ENCODE assay signal across 17 cellular contexts in genomic region chr10:98519936-98520335, GRCh38.
DNase-seq lines count a peak whose midpoint lies in the region; ATAC-seq and TF ChIP-seq lines count a peak whose summit lies in the region.
"Had no signal": no experiment of that assay in that cellular context is flagged by ENCODE, and none has a peak within 500 bp of the region (broad histone marks: within the 10 kb centered on the region; RNA-seq: fewer than 3 reads in every experiment).

No MANE protein-coding gene starts in this region.

- H3K27me3 Mint-ChIP-seq in neural crest cell (ENCODE audit: low read depth): no peaks in the 10 kb centered on the region

- TF ChIP-seq POLR2A in esophagus muscularis mucosa (IDR thresholded peaks at IDR 0.05; ENCODE audit: low read depth): no peak

- peak overlapping the region; percentile 35 for H3K27ac Mint-ChIP-seq in neural crest cell (ENCODE audit: unreplicated experiment)
- H3K27ac Mint-ChIP-seq: CD8-positive, alpha-beta T cell; GM23338; H9 had no signal

- H3K79me1 ChIP-seq in neuronal stem cell (ENCODE audit: low read depth, low read length): no peaks in the 10 kb centered on the region

- no peak for TF ChIP-seq EP300 in esophagus muscularis mucosa (IDR thresholded peaks at IDR 0.05)

- ATAC-seq in mucosa of descending colon: no peak
- ATAC-seq: A549; CD8-positive, alpha-beta T cell; GM23338; HCT116 had no signal

- DNase-seq in NCI-H345 (lab: John Stamatoyannopoulos, UW) (peak; percentile 4), NCI-H345 treated with DMSO at 0.1 percent for 48 hours (lab: John Stamatoyannopoulos, UW; ENCODE audit: unreplicated experiment) (no peak), neural crest cell (ENCODE audit: low read depth, low spot score) (no peak), neuronal stem cell (ENCODE audit: low spot score) (peak; percentile 21), esophagus muscularis mucosa (ENCODE audit: extremely low spot score) (no peak), glomerular visceral epithelial cell (ENCODE audit: extremely low spot score) (no peak), mucosa of descending colon (no peak)
- DNase-seq: 8988T; C1 segment of cervical spinal cord; Caco-2; CD8-positive, alpha-beta T cell; DMS153; DND-41; H9 had no signal

- H4K91ac ChIP-seq in neuronal stem cell (ENCODE audit: low read depth, low read length, poor library complexity): no peak overlapping the region

- H2AK5ac ChIP-seq in neuronal stem cell (ENCODE audit: low read depth, low read length): no peak overlapping the region

- H3K9ac ChIP-seq in neuronal stem cell (ENCODE audit: low read depth, low read length, poor library complexity): no peak overlapping the region

- no peak overlapping the region for H3K4me2 ChIP-seq in neuronal stem cell (ENCODE audit: insufficient read depth, low read length, poor library complexity, severe bottlenecking)
- H3K4me2 ChIP-seq: A549, GM23338 had no signal

- H3K36me3 Mint-ChIP-seq in neural crest cell (ENCODE audit: low read depth): no peaks in the 10 kb centered on the region
- H3K36me3 Mint-ChIP-seq: CD8-positive, alpha-beta T cell had no signal

- intact Hi-C loops in esophagus muscularis mucosa (cut with DNase I) (no loop called here), mucosa of descending colon (cut with DNase I, micrococcal nuclease) (no loop called here)

- no peak overlapping the region for H2BK12ac ChIP-seq in neuronal stem cell (ENCODE audit: low read length)

- H2BK5ac ChIP-seq in neuronal stem cell (ENCODE audit: low read length): no peak overlapping the region

- H3K27me3 ChIP-seq in neuronal stem cell (ENCODE audit: control insufficient read depth in 3 of 3, insufficient read depth in 3 of 3, low read depth in 1 of 3, low read length in 3 of 3) (no peaks in the 10 kb centered on the region), esophagus muscularis mucosa (no peaks in the 10 kb centered on the region)

- H2BK120ac ChIP-seq in neuronal stem cell (ENCODE audit: low read depth, low read length): no peak overlapping the region

- H3K14ac ChIP-seq in neuronal stem cell (ENCODE audit: low read length): no peak overlapping the region

- H3K9me3 Mint-ChIP-seq in neural crest cell: no peaks in the 10 kb centered on the region
- H3K9me3 Mint-ChIP-seq: CD8-positive, alpha-beta T cell; GM23338 had no signal

- no peak overlapping the region for H3K4me3 ChIP-seq in neuronal stem cell (ENCODE audit: low read length in 2 of 2)
- H3K4me3 ChIP-seq in esophagus muscularis mucosa: no peak overlapping the region
- H3K4me3 ChIP-seq in mucosa of descending colon: no peak overlapping the region
- H3K4me3 ChIP-seq: A549, GM23338 had no signal

- peak overlapping the region; percentile 53 for H3K18ac ChIP-seq in neuronal stem cell (ENCODE audit: low read length)

- H3K23ac ChIP-seq in neuronal stem cell (ENCODE audit: low read depth, low read length, poor library complexity): no peak overlapping the region

- H3K27ac ChIP-seq in neuronal stem cell (replicated peaks; ENCODE audit: low read length) (peak overlapping the region; percentile 88), esophagus muscularis mucosa (replicated peaks in 1 of 4) (no peak overlapping the region)
- H3K27ac ChIP-seq: A549 had no signal

- H3K9me3 ChIP-seq in neuronal stem cell (replicated peaks in 1 of 2; ENCODE audit: control insufficient read depth in 2 of 2, insufficient read depth in 1 of 2, low read depth in 1 of 2, low read length in 2 of 2): no peaks in the 10 kb centered on the region
- no peaks in the 10 kb centered on the region for H3K9me3 ChIP-seq in esophagus muscularis mucosa
- H3K9me3 ChIP-seq in mucosa of descending colon: no peaks in the 10 kb centered on the region
- H3K9me3 ChIP-seq: A549, Caco-2 had no signal

- no peak overlapping the region for H4K8ac ChIP-seq in neuronal stem cell (ENCODE audit: low read depth, low read length)

- H2BK15ac ChIP-seq in neuronal stem cell (ENCODE audit: low read length): no peak overlapping the region

- no peak overlapping the region for H3K4me3 Mint-ChIP-seq in neural crest cell
- H3K4me3 Mint-ChIP-seq: CD8-positive, alpha-beta T cell; GM23338; H9 had no signal

- H3K4me1 Mint-ChIP-seq in neural crest cell: peaks cover 18% of the 10 kb centered on the region

- H2AFZ ChIP-seq in neuronal stem cell (ENCODE audit: low read length): no peak overlapping the region
- H2AFZ ChIP-seq: GM23338 had no signal

- no CpG with 5 or more reads among the region's 3 CpGs for WGBS in neuronal stem cell (ENCODE audit: extremely low coverage in 2 of 2, insufficient read length in 2 of 2, insufficient replicate concordance in 1 of 2), 2 donors
- WGBS in esophagus muscularis mucosa: 58% methylated on average over 3 of the region's 3 CpGs

- H3K4me1 ChIP-seq in neuronal stem cell (ENCODE audit: control insufficient read depth in 2 of 2, insufficient read depth in 1 of 2, low read depth in 1 of 2, low read length in 2 of 2) (peaks cover 1 to 12% of the 10 kb centered on the region in 2 donors), esophagus muscularis mucosa (peaks cover 0 to 7% (median 0%) of the 10 kb centered on the region in 4 donors), mucosa of descending colon (ENCODE audit: low read depth) (no peaks in the 10 kb centered on the region)
- H3K4me1 ChIP-seq: A549 had no signal

- no peak for TF ChIP-seq CTCF in neural crest cell (conservative IDR thresholded peaks at IDR 0.05)
- no peak for TF ChIP-seq CTCF in esophagus muscularis mucosa (IDR thresholded peaks at IDR 0.05)
- no peak for TF ChIP-seq CTCF in mucosa of descending colon (IDR thresholded peaks at IDR 0.05)

- no peaks in the 10 kb centered on the region for H3K36me3 ChIP-seq in neuronal stem cell (replicated peaks in 1 of 2; ENCODE audit: control insufficient read depth in 2 of 2, insufficient read depth in 2 of 2, low read length in 2 of 2)
- no peaks in the 10 kb centered on the region for H3K36me3 ChIP-seq in esophagus muscularis mucosa
- H3K36me3 ChIP-seq in mucosa of descending colon (ENCODE audit: low read depth): no peaks in the 10 kb centered on the region

- no peak overlapping the region for H3K4ac ChIP-seq in neuronal stem cell (ENCODE audit: low read length)

Comparison
In these comparisons a context has a peak if more than half of its experiments do, and no peak if none do; other contexts are left out.
1. DNase-seq: peak in NCI-H345 (single experiment) and neuronal stem cell (single experiment); none in NCI-H345 treated with DMSO at 0.1 percent for 48 hours (single experiment), neural crest cell (single experiment), esophagus muscularis mucosa (single experiment), glomerular visceral epithelial cell (single experiment) and mucosa of descending colon (0 of 3).